ENCODE assay signal across 16 cellular contexts in genomic region chr10:44749141-44749540, GRCh38.
"Had no signal": no experiment of that assay in that cellular context is flagged by ENCODE, and none has a peak within 500 bp of the region (broad histone marks: within the 10 kb centered on the region; RNA-seq: fewer than 3 reads in every experiment).

No MANE protein-coding gene starts in this region.

- DNase-seq: cerebellar nuclear complex; cortex of kidney; effector memory CD8-positive, alpha-beta T cell; head of caudate nucleus; left colon; left ventricle myocardium superior; lower lobe of right lung; nucleus accumbens; right cardiac atrium; sigmoid colon; stimulated activated naive B cell treated with anti-CD40 and anti-IgM and Interleukin-4, amounts not matched to agents 10 μg/mL and 1 μg/mL and 100 μg/mL, for 72 hours; transverse colon had no signal

- H3K27ac ChIP-seq: lower lobe of right lung, neural progenitor cell, prostate gland, sigmoid colon, thoracic aorta, transverse colon, vagina had no signal

- H3K27me3 ChIP-seq: neural progenitor cell, sigmoid colon, transverse colon, vagina had no signal

- H3K4me3 ChIP-seq: lower lobe of right lung, neural progenitor cell, prostate gland, sigmoid colon, thoracic aorta, transverse colon, vagina had no signal

- H2AFZ ChIP-seq: neural progenitor cell had no signal

- H3K4me1 ChIP-seq: lower lobe of right lung, neural progenitor cell had no signal

- H3K4me2 ChIP-seq: neural progenitor cell had no signal

- H3K36me3 ChIP-seq: lower lobe of right lung, neural progenitor cell, prostate gland, sigmoid colon, thoracic aorta, transverse colon, vagina had no signal

- H3K9ac ChIP-seq: neural progenitor cell had no signal

- H3K9me3 ChIP-seq: lower lobe of right lung, prostate gland, sigmoid colon, transverse colon, vagina had no signal
